Comparison of ENCODE assay signal across 17 cellular contexts in the genomic region with DNA sequence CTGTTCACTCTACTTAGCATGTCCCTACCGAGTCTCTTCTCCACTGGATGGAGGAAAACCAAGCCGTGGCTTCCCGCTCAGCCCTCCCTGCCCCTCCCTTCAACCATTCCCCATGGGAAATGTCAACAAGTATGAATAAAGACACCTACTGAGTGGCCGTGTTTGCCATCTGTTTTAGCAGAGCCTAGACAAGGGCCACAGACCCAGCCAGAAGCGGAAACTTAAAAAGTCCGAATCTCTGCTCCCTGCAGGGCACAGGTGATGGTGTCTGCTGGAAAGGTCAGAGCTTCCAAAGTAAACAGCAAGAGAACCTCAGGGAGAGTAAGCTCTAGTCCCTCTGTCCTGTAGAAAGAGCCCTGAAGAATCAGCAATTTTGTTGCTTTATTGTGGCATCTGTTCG. TPM values are rescaled to one million over a fixed set of nuclear protein-coding genes. Genes with fewer than 3 reads are reported as not detected.
A peak's percentile ranks its signal among the peaks of the same experiment; 100 is the strongest.
DNase-seq lines count a peak whose midpoint lies in the region; ATAC-seq, FAIRE-seq and TF ChIP-seq lines count a peak whose summit lies in the region.
"Had no signal": no experiment of that assay in that cellular context is flagged by ENCODE, and none has a peak within 500 bp of the region (broad histone marks: within the 10 kb centered on the region; RNA-seq: fewer than 3 reads in every experiment).

No MANE protein-coding gene starts in this region.

- no peak for TF ChIP-seq CTCF in GM13976 (IDR thresholded peaks at IDR 0.05; ENCODE audit: borderline replicate concordance, control extremely low read depth, extremely low read depth, insufficient read depth, missing control alignments)

- in situ Hi-C loops in GM13976 (cut with MboI; ENCODE audit: low sequenced_read_pairs, unreplicated experiment) = no loop called here

- intact Hi-C loops in left colon (cut with DNase I, micrococcal nuclease) = no loop called here

- ATAC-seq in left colon = peak; percentile 13
- ATAC-seq: CD8-positive, alpha-beta T cell had no signal

- DNase-seq in CD1c-positive myeloid dendritic cell (ENCODE audit: extremely low spot score) (peak; percentile 4), GM13976 (ENCODE audit: low spot score) (peak; percentile 3), NCI-H69 (lab: John Stamatoyannopoulos, UW) (peak; percentile 61), left colon (no peak), COLO829 (ENCODE audit: low spot score) (no peak), activated gamma-delta T cell (lab: John Stamatoyannopoulos, UW) (no peak), urothelium cell line (ENCODE audit: low spot score) (no peak)
- no peak for DNase-seq in central memory CD4-positive, alpha-beta T cell
- DNase-seq: ACHN; CD8-positive, alpha-beta T cell; HCEC 1CT; NCI-H1048; NCI-H187; NCI-H2171; Right ventricle myocardium superior; SK-N-SH had no signal

- FAIRE-seq in urothelium cell line (lab: Jason Lieb, UNC) = no peak
- FAIRE-seq: GM19239 had no signal

RNA-seq across cellular contexts. Expression of a gene that starts 2.8 kb away (rescaled TPM):
- total RNA-seq in left colon = 10 to 100 TPM; 14.0 to 17.9 TPM
- total RNA-seq: CD8-positive, alpha-beta T cell had no signal

RNA-seq across cellular contexts. Expression of a gene that starts 27.1 kb away (rescaled TPM):
- total RNA-seq in left colon = 100 to 1,000 TPM in 1 of 2 donors, 10 to 100 TPM in 1; 57.5 to 136 TPM
- total RNA-seq: CD8-positive, alpha-beta T cell had no signal

Comparison
In these comparisons a context has a peak if more than half of its experiments do, and no peak if none do; other contexts are left out.
1. DNase-seq: peak in CD1c-positive myeloid dendritic cell (single experiment), GM13976 (single experiment) and NCI-H69 (single experiment); none in left colon (0 of 2), COLO829 (single experiment), activated gamma-delta T cell (single experiment), urothelium cell line (single experiment) and central memory CD4-positive, alpha-beta T cell (single experiment).